ENCODE assay signal across 21 cellular contexts in the genomic region with DNA sequence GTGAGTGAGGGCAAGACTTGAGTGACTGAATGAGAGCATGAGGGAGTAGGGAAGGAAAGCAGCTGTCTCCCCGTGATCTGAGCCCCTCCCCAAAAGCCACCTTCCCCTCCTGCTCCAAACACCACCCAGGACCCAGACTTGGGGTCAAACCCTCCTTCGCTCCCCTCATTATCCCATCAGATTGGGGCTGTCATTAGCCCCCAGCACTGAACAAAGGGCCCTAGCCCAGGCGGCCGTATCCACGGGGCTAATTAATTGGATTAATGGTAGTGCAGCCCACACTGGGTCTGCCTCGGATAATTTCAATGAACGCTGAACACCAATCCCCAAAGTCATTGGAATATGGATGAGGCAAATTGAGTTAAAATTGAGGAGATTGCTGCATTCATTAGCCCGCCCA.
"Had no signal": no experiment of that assay in that cellular context is flagged by ENCODE, and none has a peak within 500 bp of the region (broad histone marks: within the 10 kb centered on the region; RNA-seq: fewer than 3 reads in every experiment).

No MANE protein-coding gene starts in this region.

- DNase-seq: activated CD4-positive, alpha-beta T cell treated with anti-CD3 and anti-CD28 coated beads for 48 hours; activated CD4-positive, alpha-beta T cell treated with anti-CD3 and anti-CD28 coated beads, Interleukin-2, amount 50 U/mL, for 4 hours; activated CD4-positive, CD25-positive, alpha-beta regulatory T cell treated with anti-CD3 and anti-CD28 coated beads, Interleukin-2, amount 50 U/mL, for 72 hours; activated CD8-positive, alpha-beta memory T cell treated with anti-CD3 and anti-CD28 coated beads, Interleukin-2, amount 50 U/mL, for 48 hours; activated CD8-positive, alpha-beta T cell treated with anti-CD3 and anti-CD28 coated beads, Interleukin-2, amount 10 ng/mL, durations not matched to agents 7 days and 5 days; activated effector memory CD4-positive, alpha-beta T cell treated with Interleukin-2 at 50 U/mL for 16 hours; activated naive CD4-positive, alpha-beta T cell; activated T-cell treated with anti-CD3 and anti-CD28 coated beads, Interleukin-2, amount 50 U/mL, for 1 hour; aorta; central memory CD4-positive, alpha-beta T cell; NCI-H1048; NCI-H1694; NCI-H2029; NCI-H2107; NCI-H2171 treated with DMSO at 0.1 percent for 48 hours; NCI-H226; NCI-H510A; Peyer's patch; SHP77; SW 1271 had no signal

- H3K27me3 ChIP-seq: Peyer's patch had no signal

- H3K4me3 ChIP-seq: Peyer's patch, SJSA1 had no signal

- H3K27ac ChIP-seq: Peyer's patch, SJSA1 had no signal

- H3K4me1 ChIP-seq: Peyer's patch had no signal

- H3K36me3 ChIP-seq: Peyer's patch, SJSA1 had no signal

- H3K9me3 ChIP-seq: Peyer's patch, SJSA1 had no signal
